19 cellular contexts compared by ENCODE assay signal in genomic region chr15:66046751-66047150, GRCh38.
DNase-seq lines count a peak whose midpoint lies in the region; ATAC-seq and TF ChIP-seq lines count a peak whose summit lies in the region.
"Had no signal": no experiment of that assay in that cellular context is flagged by ENCODE, and none has a peak within 500 bp of the region (broad histone marks: within the 10 kb centered on the region; RNA-seq: fewer than 3 reads in every experiment).

No MANE protein-coding gene starts in this region.

- H3K4me3 Mint-ChIP-seq in chondrocyte (ENCODE audit: unreplicated experiment), result no peak overlapping the region
- H3K4me3 Mint-ChIP-seq in endothelial cell (ENCODE audit: unreplicated experiment), result no peak overlapping the region
- H3K4me3 Mint-ChIP-seq: B cell, T-cell, WTC11 had no signal

- no peak for ATAC-seq in GM19455 (IDR thresholded peaks at IDR 0.05; ENCODE audit: unreplicated experiment)
- ATAC-seq: T-cell, WTC11 had no signal

- H3K27me3 ChIP-seq in GM06990 (replicated peaks; ENCODE audit: control insufficient read depth, insufficient read depth, low read length), result no peaks in the 10 kb centered on the region; the same call in none of the 2 replicates

- TF ChIP-seq CTCF in GM06990 (IDR thresholded peaks at IDR 0.05; ENCODE audit: insufficient read depth, low read length, poor library complexity, severe bottlenecking), result peak; percentile 43
- peak; percentile 27 for TF ChIP-seq CTCF in chondrocyte (IDR thresholded peaks at IDR 0.05)
- no peak for TF ChIP-seq CTCF in endothelial cell (IDR thresholded peaks at IDR 0.05; ENCODE audit: unreplicated experiment)

- no peaks in the 10 kb centered on the region for H3K36me3 ChIP-seq in GM06990 (ENCODE audit: control insufficient read depth, insufficient read depth, low read length)
- H3K36me3 ChIP-seq: thoracic aorta had no signal

- H3K27me3 Mint-ChIP-seq in chondrocyte (ENCODE audit: low read depth), result peaks cover 47% of the 10 kb centered on the region
- no peaks in the 10 kb centered on the region for H3K27me3 Mint-ChIP-seq in endothelial cell (ENCODE audit: unreplicated experiment)

- H3K9me3 Mint-ChIP-seq in chondrocyte (ENCODE audit: low read depth) (peaks cover 4% of the 10 kb centered on the region), endothelial cell (ENCODE audit: unreplicated experiment) (no peaks in the 10 kb centered on the region)
- H3K9me3 Mint-ChIP-seq: T-cell had no signal

- H3K27ac Mint-ChIP-seq in chondrocyte (ENCODE audit: unreplicated experiment) (no peak overlapping the region), endothelial cell (ENCODE audit: unreplicated experiment) (no peak overlapping the region)
- H3K27ac Mint-ChIP-seq: B cell, T-cell had no signal

- H3K4me3 ChIP-seq in GM06990 (replicated peaks; ENCODE audit: low read depth, low read length), result no peak overlapping the region
- H3K4me3 ChIP-seq: mucosa of descending colon, thoracic aorta had no signal

- DNase-seq in COR-L47 (lab: John Stamatoyannopoulos, UW), result peak; percentile 23
- DNase-seq in GM06990 (ENCODE audit: extremely low read depth, insufficient read length), result no peak
- DNase-seq in NAMALWA (ENCODE audit: low spot score), result peak; percentile 19
- DNase-seq in chondrocyte (ENCODE audit: low spot score), result no peak
- no peak for DNase-seq in NCI-H510A (lab: John Stamatoyannopoulos, UW)
- no peak for DNase-seq in mucosa of gallbladder (ENCODE audit: low spot score)
- DNase-seq in endothelial cell (ENCODE audit: low spot score), result no peak
- DNase-seq: activated CD8-positive, alpha-beta memory T cell treated with anti-CD3 and anti-CD28 coated beads for 24 hours; activated effector memory CD4-positive, alpha-beta T cell treated with Interleukin-2 at 50 U/mL for 16 hours; amniotic stem cell; foreskin melanocyte; mucosa of descending colon; NCI-H1930; stimulated activated CD4-positive, alpha-beta T cell treated with anti-CD3 and anti-CD28 coated beads, Interleukin-2, amount 100 ng/mL, for 48 hours; T-cell had no signal

- H3K36me3 Mint-ChIP-seq in chondrocyte (ENCODE audit: low read depth), result no peaks in the 10 kb centered on the region
- no peaks in the 10 kb centered on the region for H3K36me3 Mint-ChIP-seq in endothelial cell (ENCODE audit: low read depth, unreplicated experiment)
- H3K36me3 Mint-ChIP-seq: T-cell, WTC11 had no signal

- H3K4me1 Mint-ChIP-seq in chondrocyte (ENCODE audit: low read depth), result no peaks in the 10 kb centered on the region
- no peaks in the 10 kb centered on the region for H3K4me1 Mint-ChIP-seq in endothelial cell (ENCODE audit: unreplicated experiment)
- H3K4me1 Mint-ChIP-seq: B cell, T-cell had no signal

Comparison
In these comparisons a context has a peak if more than half of its experiments do, and no peak if none do; other contexts are left out.
1. DNase-seq: peak in COR-L47 (single experiment) and NAMALWA (single experiment); none in GM06990 (single experiment), chondrocyte (single experiment), NCI-H510A (single experiment), mucosa of gallbladder (single experiment) and endothelial cell (single experiment).